ENCODE assay signal across 9 cellular contexts in the genomic region with DNA sequence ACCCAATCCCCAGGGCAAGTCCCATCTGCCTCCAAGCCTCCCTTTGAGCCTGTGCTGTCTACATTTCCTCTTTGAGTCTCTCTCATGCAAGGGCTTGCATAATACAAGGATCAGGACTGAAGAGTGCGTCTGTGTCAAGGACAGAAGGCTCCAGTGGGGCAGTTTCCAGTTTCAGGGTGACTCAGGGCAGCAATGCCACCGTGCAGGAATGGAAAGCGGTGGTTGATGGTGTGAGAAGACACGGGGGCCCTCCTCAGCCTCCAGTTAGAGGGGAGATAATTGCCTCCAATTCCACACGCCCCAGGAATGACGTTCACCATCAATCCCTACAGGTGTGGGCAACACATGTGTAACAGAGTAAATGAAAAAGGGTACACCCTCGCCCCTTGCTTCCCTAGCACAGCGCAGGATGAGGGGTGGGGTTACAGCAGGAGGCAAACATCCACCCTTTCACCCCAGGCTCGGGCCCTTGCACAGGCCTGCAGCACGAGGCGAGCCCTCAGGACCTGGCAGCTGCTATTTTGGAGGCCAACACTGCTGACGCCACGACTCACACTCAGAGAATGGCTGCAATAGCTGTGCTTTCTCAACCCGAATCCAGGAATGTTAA. TPM values are rescaled to one million over a fixed set of nuclear protein-coding genes. Genes with fewer than 3 reads are reported as not detected.
DNase-seq lines count a peak whose midpoint lies in the region; ATAC-seq and TF ChIP-seq lines count a peak whose summit lies in the region.
"Had no signal": no experiment of that assay in that cellular context is flagged by ENCODE, and none has a peak within 500 bp of the region (broad histone marks: within the 10 kb centered on the region; RNA-seq: fewer than 3 reads in every experiment).

No MANE protein-coding gene starts in this region.

- no peaks in the 10 kb centered on the region for H3K9me3 Mint-ChIP-seq in neural crest cell

- no peak for TF ChIP-seq CTCF in neural crest cell (conservative IDR thresholded peaks at IDR 0.05)

- H3K27ac ChIP-seq in caudate nucleus (ENCODE audit: low read depth, low read length), result peak overlapping the region; percentile 26
- H3K27ac ChIP-seq: gastrocnemius medialis had no signal

- H3K4me3 Mint-ChIP-seq in neural crest cell, result no peak overlapping the region

- in situ Hi-C loops in ACHN (cut with HindIII; ENCODE audit: low pct_ligation_motif_present, low pct_unique_long_range_greater_than_20kb, low sequenced_read_pairs), result no loop called here

- DNase-seq in caudate nucleus (lab: John Stamatoyannopoulos, UW) (peak in 1 of 61 donors; percentile 14), neural crest cell (ENCODE audit: low read depth, low spot score) (no peak), ureter (ENCODE audit: low spot score) (no peak), ACHN (no peak)
- no peak for DNase-seq in effector CD8-positive, alpha-beta T cell (lab: John Stamatoyannopoulos, UW)

- no peaks in the 10 kb centered on the region for H3K27me3 Mint-ChIP-seq in neural crest cell (ENCODE audit: low read depth)

- H3K4me1 Mint-ChIP-seq in neural crest cell, result peaks cover 4% of the 10 kb centered on the region

- no peaks in the 10 kb centered on the region for H3K36me3 Mint-ChIP-seq in neural crest cell (ENCODE audit: low read depth)

- peak overlapping the region; percentile 25 for H3K27ac Mint-ChIP-seq in neural crest cell (ENCODE audit: unreplicated experiment)

- ATAC-seq in GM18498 (IDR thresholded peaks at IDR 0.05; ENCODE audit: unreplicated experiment) (peak; percentile 53), HG03442 (IDR thresholded peaks at IDR 0.05; ENCODE audit: unreplicated experiment) (peak; percentile 53), HG03460 (IDR thresholded peaks at IDR 0.05; ENCODE audit: unreplicated experiment) (no peak)

RNA-seq across cellular contexts. Expression of a gene that starts 24.8 kb away (rescaled TPM):
- total RNA-seq in neural crest cell, result 15.7 and 18.6 TPM in 2 replicates
- 8.8 TPM for total RNA-seq in ureter

RNA-seq across cellular contexts. Expression of a gene that starts 43.0 kb away (rescaled TPM):
- total RNA-seq in neural crest cell (13.8 and 15.9 TPM in 2 replicates), ureter (19.9 TPM)

RNA-seq across cellular contexts. Expression of a gene that starts 52.4 kb away (rescaled TPM):
- total RNA-seq in neural crest cell (84.7 and 86.4 TPM in 2 replicates), ureter (57.0 TPM)

RNA-seq across cellular contexts. Expression of a gene that starts 52.6 kb away (rescaled TPM):
- 57.2 and 59.0 TPM in 2 replicates for total RNA-seq in neural crest cell
- 61.4 TPM for total RNA-seq in ureter
